ENCODE assay signal across 28 cellular contexts in genomic region chr2:13901526-13901925, GRCh38.
"Had no signal": no experiment of that assay in that cellular context is flagged by ENCODE, and none has a peak within 500 bp of the region (broad histone marks: within the 10 kb centered on the region; RNA-seq: fewer than 3 reads in every experiment).

No MANE protein-coding gene starts in this region.

- H3K9me3 ChIP-seq: colonic mucosa, esophagus muscularis mucosa, esophagus squamous epithelium, gastrocnemius medialis, gastroesophageal sphincter had no signal

- H3K27ac ChIP-seq: colonic mucosa, coronary artery, dorsolateral prefrontal cortex, epithelial cell of prostate, esophagus muscularis mucosa, esophagus squamous epithelium, foreskin keratinocyte, gastrocnemius medialis, gastroesophageal sphincter, heart left ventricle, heart right ventricle had no signal

- H3K36me3 ChIP-seq: colonic mucosa, esophagus muscularis mucosa, esophagus squamous epithelium, gastrocnemius medialis, gastroesophageal sphincter, heart left ventricle, heart right ventricle had no signal

- H3K27me3 ChIP-seq: colonic mucosa, dorsolateral prefrontal cortex, esophagus muscularis mucosa, esophagus squamous epithelium, foreskin keratinocyte, gastrocnemius medialis, gastroesophageal sphincter, heart left ventricle, heart right ventricle had no signal

- H3K4me3 ChIP-seq: colonic mucosa, coronary artery, dorsolateral prefrontal cortex, esophagus muscularis mucosa, esophagus squamous epithelium, gastrocnemius medialis, gastroesophageal sphincter, heart left ventricle, heart right ventricle had no signal

- H3K4me1 ChIP-seq: colonic mucosa, esophagus muscularis mucosa, esophagus squamous epithelium, foreskin keratinocyte, gastrocnemius medialis, gastroesophageal sphincter, heart left ventricle, heart right ventricle had no signal

- ATAC-seq: effector memory CD8-positive, alpha-beta T cell; esophagus mucosa; foreskin keratinocyte; gastrocnemius medialis; gastroesophageal sphincter; heart left ventricle; heart right ventricle had no signal

- FAIRE-seq: colon, endometrium, endothelial cell of umbilical vein, frontal cortex had no signal

- DNase-seq: colonic mucosa; cortex of kidney; dermis blood vessel endothelial cell; dorsolateral prefrontal cortex; effector CD4-positive, alpha-beta T cell; effector CD8-positive, alpha-beta T cell; effector memory CD4-positive, alpha-beta T cell; effector memory CD8-positive, alpha-beta T cell; endodermal cell; erythroblast; esophagus squamous epithelium; foreskin fibroblast; foreskin keratinocyte; foreskin melanocyte; gastrocnemius medialis; glutamatergic neuron; head of caudate nucleus; heart left ventricle; heart right ventricle had no signal
